39 cellular contexts compared by ENCODE assay signal in the genomic region with DNA sequence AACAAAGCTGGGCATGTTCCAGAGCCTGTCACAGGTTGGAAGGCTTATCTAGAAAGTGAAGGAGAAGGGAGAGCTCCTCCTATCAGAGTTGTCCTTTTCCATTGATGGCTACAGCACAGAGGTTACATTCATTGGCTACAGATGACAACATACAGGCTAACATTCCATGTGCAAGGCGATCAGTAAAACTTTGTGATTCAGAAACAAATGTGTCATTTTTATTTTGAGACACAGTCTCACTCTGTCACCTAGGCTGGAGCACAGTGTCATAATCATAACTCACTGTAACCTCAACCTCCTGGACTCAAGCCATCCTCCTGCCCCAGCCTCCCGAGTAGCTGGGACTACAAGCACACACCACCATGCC. TPM values are rescaled to one million over a fixed set of nuclear protein-coding genes. Genes with fewer than 3 reads are reported as not detected.
"Had no signal": no experiment of that assay in that cellular context is flagged by ENCODE, and none has a peak within 500 bp of the region (broad histone marks: within the 10 kb centered on the region; RNA-seq: fewer than 3 reads in every experiment).

No MANE protein-coding gene starts in this region.

- H3K4me2 ChIP-seq: SK-N-SH had no signal

- H3K4me3 Mint-ChIP-seq: activated B cell treated with CpG ODN at 0.5 μM for 24 hours; activated CD4-positive, alpha-beta memory T cell treated with anti-CD3 and anti-CD28 coated beads for 36 hours; activated naive CD4-positive, alpha-beta T cell treated with anti-CD3 and anti-CD28 coated beads for 36 hours; activated T-cell treated with anti-CD3 and anti-CD28 coated beads, Interleukin-2, amount 50 U/mL, for 4 hours; activated T-helper 1 cell treated with anti-CD3 and anti-CD28 coated beads, Interleukin-12 subunit alpha, Interleukin-12 subunit beta, Interleukin-2, Interleukin-4 antibody, amounts not matched to agents 30 ng/mL and 10 ng/mL and 1 ng/mL, durations not matched to agents 14 hours and 24 hours and 36 hours; T-cell; T-helper 17 cell had no signal

- H3K27ac ChIP-seq: adrenal gland, body of pancreas, SJSA1 had no signal

- H3K4me3 ChIP-seq: adrenal gland, body of pancreas, SJSA1 had no signal

- H3K9me3 Mint-ChIP-seq: activated B cell treated with CpG ODN at 0.5 μM for 24 hours; activated CD4-positive, alpha-beta memory T cell treated with anti-CD3 and anti-CD28 coated beads for 36 hours; activated naive CD4-positive, alpha-beta T cell treated with anti-CD3 and anti-CD28 coated beads for 36 hours; activated naive CD4-positive, alpha-beta T cell treated with anti-CD3 and anti-CD28 coated beads, Interleukin-2, amount 50 U/mL, for 72 hours; activated T-cell treated with anti-CD3 and anti-CD28 coated beads, Interleukin-2, amount 50 U/mL, for 4 hours; activated T-helper 1 cell treated with anti-CD3 and anti-CD28 coated beads, Interleukin-12 subunit alpha, Interleukin-12 subunit beta, Interleukin-2, Interleukin-4 antibody, amounts not matched to agents 30 ng/mL and 10 ng/mL and 1 ng/mL, durations not matched to agents 14 hours and 24 hours and 36 hours; T-cell had no signal

- H3K36me3 ChIP-seq: adrenal gland, SJSA1 had no signal

- H3K36me3 Mint-ChIP-seq: activated CD4-positive, alpha-beta memory T cell treated with anti-CD3 and anti-CD28 coated beads for 36 hours; activated naive CD4-positive, alpha-beta T cell treated with anti-CD3 and anti-CD28 coated beads, Interleukin-2, amount 50 U/mL, for 72 hours; T-cell had no signal

- H3K4me1 Mint-ChIP-seq: activated B cell treated with CpG ODN at 0.5 μM for 24 hours, T-cell, T-helper 17 cell had no signal

- ATAC-seq: activated naive CD4-positive, alpha-beta T cell treated with anti-CD3 and anti-CD28 coated beads, Interleukin-2, amount 50 U/mL, for 72 hours; activated T-cell treated with anti-CD3 and anti-CD28 coated beads, Interleukin-2, amount 50 U/mL, for 4 hours; T-cell; T-helper 17 cell had no signal

- H3K27ac Mint-ChIP-seq: activated B cell treated with CpG ODN at 0.5 μM for 24 hours; activated CD4-positive, alpha-beta memory T cell treated with anti-CD3 and anti-CD28 coated beads for 36 hours; activated naive CD4-positive, alpha-beta T cell treated with anti-CD3 and anti-CD28 coated beads for 36 hours; activated naive CD4-positive, alpha-beta T cell treated with anti-CD3 and anti-CD28 coated beads, Interleukin-2, amount 50 U/mL, for 72 hours; activated T-helper 1 cell treated with anti-CD3 and anti-CD28 coated beads, Interleukin-12 subunit alpha, Interleukin-12 subunit beta, Interleukin-2, Interleukin-4 antibody, amounts not matched to agents 30 ng/mL and 10 ng/mL and 1 ng/mL, durations not matched to agents 14 hours and 24 hours and 36 hours; T-cell; T-helper 17 cell had no signal

- H3K4me1 ChIP-seq: SJSA1 had no signal

- FAIRE-seq: astrocyte, bronchial epithelial cell had no signal

- H3K9ac ChIP-seq: SK-N-SH had no signal

- DNase-seq: activated B cell treated with CpG ODN at 0.5 μM for 24 hours; activated CD4-positive, alpha-beta memory T cell treated with anti-CD3 and anti-CD28 coated beads for 36 hours; activated CD4-positive, alpha-beta T cell treated with anti-CD3 and anti-CD28 coated beads for 4 hours; activated CD4-positive, alpha-beta T cell treated with anti-CD3 and anti-CD28 coated beads, Interleukin-2, amount 50 U/mL, for 1 hour; activated CD4-positive, CD25-positive, alpha-beta regulatory T cell treated with anti-CD3 and anti-CD28 coated beads, Interleukin-2, amount 50 U/mL, for 72 hours; activated CD8-positive, alpha-beta memory T cell treated with anti-CD3 and anti-CD28 coated beads, Interleukin-2, amount 50 U/mL, for 4 hours; activated gamma-delta T cell treated with Interleukin-2 at 50 U/mL for 16 hours; activated naive CD4-positive, alpha-beta T cell treated with anti-CD3 and anti-CD28 coated beads for 36 hours; activated T-cell treated with anti-CD3 and anti-CD28 coated beads for 4 hours; activated T-cell treated with anti-CD3 and anti-CD28 coated beads, Interleukin-2, amount 50 U/mL, for 4 hours; adrenal gland; caudate nucleus; cerebellar nuclear complex; Karpas-422; KBM-7; MM.1S; NCI-H1092; NCI-H1417; NCI-H146; NCI-H187; NCI-H2029 treated with DMSO at 0.1 percent for 48 hours; NCI-H2107; NCI-H2171; NCI-H510A; NCI-H526; NCI-H748 treated with DMSO at 0.1 percent for 48 hours; NK-92 treated with Interleukin-12 subunit alpha and Interleukin-12 subunit beta, amount 100 ng/mL, for 24 hours; RPMI8226; SHP77 treated with DMSO at 0.1 percent for 48 hours; SK-N-SH; T-cell; T-helper 17 cell had no signal

- H3K27me3 ChIP-seq: adrenal gland, body of pancreas, SJSA1 had no signal

- H3K9me3 ChIP-seq: adrenal gland, body of pancreas, SK-N-SH had no signal

RNA-seq across cellular contexts. Expression of gene TRIM67, which starts 32.6 kb away (rescaled TPM):
- total RNA-seq: activated B cell treated with CpG ODN at 0.5 μM for 24 hours; activated CD4-positive, alpha-beta memory T cell treated with anti-CD3 and anti-CD28 coated beads for 36 hours; activated naive CD4-positive, alpha-beta T cell treated with anti-CD3 and anti-CD28 coated beads for 36 hours; activated T-cell treated with anti-CD3 and anti-CD28 coated beads, Interleukin-2, amount 50 U/mL, for 4 hours; activated T-helper 1 cell treated with anti-CD3 and anti-CD28 coated beads, Interleukin-12 subunit alpha, Interleukin-12 subunit beta, Interleukin-2, Interleukin-4 antibody, amounts not matched to agents 30 ng/mL and 10 ng/mL and 1 ng/mL, durations not matched to agents 14 hours and 24 hours and 36 hours; bronchial epithelial cell; PC-3; T-cell; T-helper 17 cell had no signal
- polyA plus RNA-seq: SK-N-SH had no signal
